Comparison of ENCODE assay signal across 15 cellular contexts in the genomic region with DNA sequence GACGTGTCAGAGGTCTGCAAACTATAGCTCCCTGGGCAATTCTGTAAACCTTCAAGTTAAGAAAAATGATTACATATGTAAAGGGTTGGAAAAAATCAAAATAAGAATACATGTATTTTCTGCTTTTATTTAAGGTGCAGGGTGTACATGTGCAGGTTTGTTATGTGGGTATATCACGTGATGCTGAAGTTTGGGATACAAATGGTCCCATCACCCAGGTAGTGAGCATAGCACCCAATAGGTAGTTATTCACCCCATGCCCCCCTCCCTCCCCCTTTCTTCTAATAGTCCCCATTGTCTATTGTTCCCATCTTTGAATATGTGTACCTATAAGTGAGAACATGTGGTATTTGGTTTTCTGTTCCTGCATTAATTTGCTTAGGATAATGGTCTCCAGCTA.
DNase-seq lines count a peak whose midpoint lies in the region; ATAC-seq and TF ChIP-seq lines count a peak whose summit lies in the region.
"Had no signal": no experiment of that assay in that cellular context is flagged by ENCODE, and none has a peak within 500 bp of the region (broad histone marks: within the 10 kb centered on the region; RNA-seq: fewer than 3 reads in every experiment).

No MANE protein-coding gene starts in this region.

- DNase-seq in stimulated activated naive CD8-positive, alpha-beta T cell treated with anti-CD3 and anti-CD28 coated beads, Interleukin-15, amount 100 ng/mL, for 72 hours = no peak
- DNase-seq in stimulated activated naive CD8-positive, alpha-beta T cell treated with anti-CD3 and anti-CD28 coated beads, Interleukin-15, Interleukin-2, amounts not matched to agents 100 U/mL and 50 U/mL, for 24 hours = no peak
- DNase-seq in memory B cell (ENCODE audit: low spot score in 2 of 2) (no peak), NCI-H748 (lab: John Stamatoyannopoulos, UW; ENCODE audit: unreplicated experiment) (no peak), T-helper 2 cell (no peak)
- DNase-seq: 8988T; AML-193; CD8-positive, alpha-beta T cell; DMS79; GOT3; H9 had no signal

- H3K4me1 Mint-ChIP-seq in stimulated activated naive CD8-positive, alpha-beta T cell treated with anti-CD3 and anti-CD28 coated beads, Interleukin-15, amount 100 ng/mL, for 72 hours = peaks cover 12% of the 10 kb centered on the region
- H3K4me1 Mint-ChIP-seq in memory B cell = peaks cover 46% of the 10 kb centered on the region

- H3K36me3 Mint-ChIP-seq in memory B cell = peaks cover 8% of the 10 kb centered on the region
- H3K36me3 Mint-ChIP-seq: CD8-positive, alpha-beta T cell had no signal

- H3K4me2 ChIP-seq in OCI-LY3 (ENCODE audit: low read length) = peak overlapping the region; percentile 73

- no peak for ATAC-seq in stimulated activated naive CD8-positive, alpha-beta T cell treated with anti-CD3 and anti-CD28 coated beads, Interleukin-15, amount 100 ng/mL, for 72 hours
- no peak for ATAC-seq in stimulated activated naive CD8-positive, alpha-beta T cell treated with anti-CD3 and anti-CD28 coated beads, Interleukin-15, Interleukin-2, amounts not matched to agents 100 U/mL and 50 U/mL, for 24 hours
- ATAC-seq in memory B cell (ENCODE audit: low read depth) (no peak), HG03039 (IDR thresholded peaks at IDR 0.05; ENCODE audit: unreplicated experiment) (no peak)
- ATAC-seq: CD8-positive, alpha-beta T cell had no signal

- no peaks in the 10 kb centered on the region for H3K36me3 ChIP-seq in OCI-LY3 (replicated peaks; ENCODE audit: low read depth, low read length)

- H3K27ac ChIP-seq in OCI-LY3 (ENCODE audit: low read length) = no peak overlapping the region; the same call in 1 of the 2 replicates
- H3K27ac ChIP-seq: C4-2B had no signal

- H3K27ac Mint-ChIP-seq in stimulated activated naive CD8-positive, alpha-beta T cell treated with anti-CD3 and anti-CD28 coated beads, Interleukin-15, amount 100 ng/mL, for 72 hours = peak overlapping the region; percentile 9 to 15
- peak overlapping the region; percentile 40 for H3K27ac Mint-ChIP-seq in memory B cell
- H3K27ac Mint-ChIP-seq: CD8-positive, alpha-beta T cell; H9 had no signal

- no peak for TF ChIP-seq CTCF in OCI-LY3 (IDR thresholded peaks at IDR 0.05; ENCODE audit: low read depth, low read length)

- H3K9ac ChIP-seq in OCI-LY3 (ENCODE audit: low read length) = peak overlapping the region; percentile 2; the same call in 1 of the 2 replicates

- H3K4me3 ChIP-seq in OCI-LY3 (ENCODE audit: low read length) = peak overlapping the region; percentile 54
- H3K4me3 ChIP-seq: GM12878 had no signal

- H3K79me2 ChIP-seq in OCI-LY3 (ENCODE audit: low read length) = no peaks in the 10 kb centered on the region

- no peak overlapping the region for H3K4me3 Mint-ChIP-seq in stimulated activated naive CD8-positive, alpha-beta T cell treated with anti-CD3 and anti-CD28 coated beads, Interleukin-15, amount 100 ng/mL, for 72 hours
- no peak overlapping the region for H3K4me3 Mint-ChIP-seq in memory B cell
- H3K4me3 Mint-ChIP-seq: CD8-positive, alpha-beta T cell; H9 had no signal

- H3K4me1 ChIP-seq in OCI-LY3 (ENCODE audit: low read length) = peaks cover 47% of the 10 kb centered on the region

- peaks cover 48% of the 10 kb centered on the region for H3K27me3 ChIP-seq in OCI-LY3 (ENCODE audit: low read depth, low read length)

- no peaks in the 10 kb centered on the region for H4K20me1 ChIP-seq in OCI-LY3 (ENCODE audit: insufficient read depth, low read length)

- H3K9me3 ChIP-seq in OCI-LY3 (ENCODE audit: insufficient read depth, low read length) = no peaks in the 10 kb centered on the region

- H3K9me3 Mint-ChIP-seq in stimulated activated naive CD8-positive, alpha-beta T cell treated with anti-CD3 and anti-CD28 coated beads, Interleukin-15, amount 100 ng/mL, for 72 hours = no peaks in the 10 kb centered on the region
- peaks cover 6% of the 10 kb centered on the region for H3K9me3 Mint-ChIP-seq in memory B cell
- H3K9me3 Mint-ChIP-seq: CD8-positive, alpha-beta T cell; H9 had no signal

- no peaks in the 10 kb centered on the region for H3K27me3 Mint-ChIP-seq in stimulated activated naive CD8-positive, alpha-beta T cell treated with anti-CD3 and anti-CD28 coated beads, Interleukin-15, amount 100 ng/mL, for 72 hours
- no peaks in the 10 kb centered on the region for H3K27me3 Mint-ChIP-seq in memory B cell

- H2AFZ ChIP-seq in OCI-LY3 (ENCODE audit: low read depth, low read length) = no peak overlapping the region
